In genomic region chr2:98607104-98607503, GRCh38 we compare ENCODE assay signal across 9 cellular contexts. TPM values are rescaled to one million over a fixed set of nuclear protein-coding genes. Genes with fewer than 3 reads are reported as not detected.
DNase-seq lines count a peak whose midpoint lies in the region; ATAC-seq and TF ChIP-seq lines count a peak whose summit lies in the region.
"Had no signal": no experiment of that assay in that cellular context is flagged by ENCODE, and none has a peak within 500 bp of the region (broad histone marks: within the 10 kb centered on the region; RNA-seq: fewer than 3 reads in every experiment).

No MANE protein-coding gene starts in this region.

- no peak overlapping the region; the same call in 1 of the 2 replicates for H3K9ac ChIP-seq in HUES48 (ENCODE audit: low read depth, low read length)

- POLR2A ChIA-PET in A673 (lab: Charles Lee; ENCODE audit: low non-redundant PET) = no interaction called here

- BruUV-seq in A673 (replicated peaks; lab: Mats Ljungman, UMichigan) = no TSS peak

- in situ Hi-C loops in astrocyte of the spinal cord (cut with HindIII; ENCODE audit: low sequenced_read_pairs) = no loop called here

- CTCF ChIA-PET in A673 (lab: Charles Lee) = no interaction called here

- ATAC-seq in foreskin keratinocyte = no peak

- H3K36me3 ChIP-seq in A673 (ENCODE audit: insufficient read depth, low read length, poor library complexity, severe bottlenecking) (peaks cover 33% of the 10 kb centered on the region), HUES48 (ENCODE audit: control insufficient read depth, insufficient read depth, low read length) (peaks cover 40% of the 10 kb centered on the region)

- no peak for DNase-seq in A673 (ENCODE audit: low spot score)
- DNase-seq in astrocyte of the spinal cord (ENCODE audit: low read depth, low spot score) = no peak
- DNase-seq in NCI-H1048 (lab: John Stamatoyannopoulos, UW) = no peak
- DNase-seq in hepatic stellate cell (ENCODE audit: low spot score) = no peak
- DNase-seq in SKM-1 (lab: John Stamatoyannopoulos, UW; ENCODE audit: unreplicated experiment) = no peak
- no peak for DNase-seq in foreskin keratinocyte
- DNase-seq: anterior cingulate cortex had no signal

- no peak for TF ChIP-seq CTCF in A673 (conservative IDR thresholded peaks at IDR 0.05; ENCODE audit: low read depth, low read length)
- no peak for TF ChIP-seq CTCF in astrocyte of the spinal cord (IDR thresholded peaks at IDR 0.05; ENCODE audit: low read depth, low read length)
- no peak for TF ChIP-seq CTCF in foreskin keratinocyte (conservative IDR thresholded peaks at IDR 0.05)

- intact Hi-C loops in A673 (cut with micrococcal nuclease; ENCODE audit: unreplicated experiment) = no loop called here

- H3K4me3 ChIP-seq in A673 (ENCODE audit: low read depth, low read length, poor library complexity, severe bottlenecking) = peak overlapping the region; percentile 79
- H3K4me3 ChIP-seq in HUES48 (ENCODE audit: low read depth, low read length) = peak overlapping the region; percentile 87
- H3K4me3 ChIP-seq in astrocyte of the spinal cord (ENCODE audit: low read depth, low read length) = peak overlapping the region; percentile 89
- peak overlapping the region; percentile 93 for H3K4me3 ChIP-seq in mononuclear cell (ENCODE audit: low read length)

- H3K27ac ChIP-seq in A673 (ENCODE audit: low read depth, low read length, poor library complexity, severe bottlenecking) (peak overlapping the region; percentile 94), HUES48 (ENCODE audit: low read depth, low read length) (no peak overlapping the region), foreskin keratinocyte (no peak overlapping the region)

- H3K4me1 ChIP-seq in A673 (ENCODE audit: insufficient read depth, low read length, poor library complexity, severe bottlenecking) (peaks cover 23% of the 10 kb centered on the region), HUES48 (ENCODE audit: control insufficient read depth, insufficient read depth, low read length) (peaks cover 11% of the 10 kb centered on the region), mononuclear cell (ENCODE audit: insufficient read depth, low read length) (peaks cover 37% of the 10 kb centered on the region), foreskin keratinocyte (no peaks in the 10 kb centered on the region)

- H3K27me3 ChIP-seq in A673 (replicated peaks; ENCODE audit: insufficient read depth, low read depth, low read length, poor library complexity) (no peaks in the 10 kb centered on the region), HUES48 (ENCODE audit: control insufficient read depth, insufficient read depth, low read length) (no peaks in the 10 kb centered on the region), mononuclear cell (ENCODE audit: insufficient read depth, low read length) (no peaks in the 10 kb centered on the region), foreskin keratinocyte (no peaks in the 10 kb centered on the region)

- H3K9me3 ChIP-seq in A673 (ENCODE audit: low read depth, low read length, poor library complexity, severe bottlenecking) (no peaks in the 10 kb centered on the region), HUES48 (ENCODE audit: control insufficient read depth, insufficient read depth, low read length) (no peaks in the 10 kb centered on the region), mononuclear cell (ENCODE audit: low read depth, low read length) (no peaks in the 10 kb centered on the region)

RNA-seq across cellular contexts. Expression of gene COA5, which starts 1.2 kb away (rescaled TPM):
- 23.7 and 29.7 TPM in 2 replicates for total RNA-seq in A673 (2021)
- total RNA-seq in mononuclear cell = 18.6 TPM
- total RNA-seq in foreskin keratinocyte = 11.1 and 12.7 TPM in 2 replicates
- 15.6 and 17.8 TPM in 2 replicates for polyA plus RNA-seq in foreskin keratinocyte

RNA-seq across cellular contexts. Expression of gene UNC50, which starts 1.3 kb away (rescaled TPM):
- total RNA-seq in A673 (2021) = 30.4 and 32.5 TPM in 2 replicates
- 13.7 TPM for total RNA-seq in mononuclear cell
- total RNA-seq in foreskin keratinocyte = 36.2 and 38.5 TPM in 2 replicates
- 36.4 and 42.7 TPM in 2 replicates for polyA plus RNA-seq in foreskin keratinocyte
